1 cellular context compared by ENCODE assay signal in genomic region chr9:68963416-68963815, GRCh38.
TF ChIP-seq lines count a peak whose summit lies in the region.

No MANE protein-coding gene starts in this region.

TF ChIP-seq in K562, 482 proteins besides CTCF, POLR2A, EP300 and RAD21 (continued from another document):
- TF ChIP-seq NONO (IDR thresholded peaks at IDR 0.05; ENCODE audit: low read depth in 2 of 2, low read length in 1 of 2): no peak
- no peak for TF ChIP-seq FOXM1 (IDR thresholded peaks at IDR 0.05; ENCODE audit: low read depth)
- no peak for TF ChIP-seq FOXM1 (CRISPR knock-in tag; IDR thresholded peaks at IDR 0.05; ENCODE audit: low read depth)
- TF ChIP-seq SP2 (IDR thresholded peaks at IDR 0.05; ENCODE audit: extremely low read depth, low read depth, low read length, poor library complexity, severe bottlenecking): no peak
- 0 out of 2 replicates have a peak, but pooled peaks have one; percentile 61 for TF ChIP-seq TOE1 (IDR thresholded peaks at IDR 0.05; ENCODE audit: borderline replicate concordance)
- no peak for TF ChIP-seq TOE1 (CRISPR knock-in tag; IDR thresholded peaks at IDR 0.05; ENCODE audit: borderline replicate concordance, low read depth)
- no peak for TF ChIP-seq ZNF551 (CRISPR knock-in tag; IDR thresholded peaks at IDR 0.05)
- no peak for TF ChIP-seq DMBX1 (CRISPR knock-in tag; IDR thresholded peaks at IDR 0.05; ENCODE audit: borderline replicate concordance)
- TF ChIP-seq LEF1 (IDR thresholded peaks at IDR 0.05): no peak
- TF ChIP-seq NCOA4 (IDR thresholded peaks at IDR 0.05; ENCODE audit: partially characterized antibody): no peak
- TF ChIP-seq ETV6 (IDR thresholded peaks at IDR 0.05; ENCODE audit: borderline replicate concordance in 1 of 2, low read depth in 2 of 2, low read length in 1 of 2): no peak
- no peak for TF ChIP-seq ETV6 (CRISPR knock-in tag; IDR thresholded peaks at IDR 0.05; ENCODE audit: borderline replicate concordance)
- no peak for TF ChIP-seq SRSF9 (IDR thresholded peaks at IDR 0.05; ENCODE audit: borderline replicate concordance, low read depth, low read length)
- TF ChIP-seq USF2 (CRISPR knock-in tag; IDR thresholded peaks at IDR 0.05): peak; percentile 32; the same call in 1 of the 2 replicates
- TF ChIP-seq ZSCAN29 (IDR thresholded peaks at IDR 0.05): no peak
- no peak for TF ChIP-seq PYGO2 (tag; IDR thresholded peaks at IDR 0.05)
- no peak for TF ChIP-seq CREM (IDR thresholded peaks at IDR 0.05; ENCODE audit: low read depth)
- TF ChIP-seq RAD51 (IDR thresholded peaks at IDR 0.05; ENCODE audit: borderline replicate concordance, low read depth): peak; percentile 57
- TF ChIP-seq DDX20 (tag; IDR thresholded peaks at IDR 0.05; ENCODE audit: low read depth): no peak
- TF ChIP-seq ZBTB40 (IDR thresholded peaks at IDR 0.05): no peak
- TF ChIP-seq ZBTB40 (CRISPR knock-in tag; IDR thresholded peaks at IDR 0.05): no peak
- no peak for TF ChIP-seq ZNF24 (IDR thresholded peaks at IDR 0.05)
- TF ChIP-seq SMAD4 (CRISPR knock-in tag; conservative IDR thresholded peaks at IDR 0.05): no peak
- TF ChIP-seq HMG20A (CRISPR knock-in tag; conservative IDR thresholded peaks at IDR 0.05): no peak
- no peak for TF ChIP-seq XRCC4 (IDR thresholded peaks at IDR 0.05; ENCODE audit: extremely low read depth, insufficient read depth, insufficient read length)
- TF ChIP-seq ID3 (CRISPR knock-in tag; IDR thresholded peaks at IDR 0.05): no peak
- no peak for TF ChIP-seq ID3 (tag; IDR thresholded peaks at IDR 0.05)
- TF ChIP-seq ZBTB26 (CRISPR knock-in tag; IDR thresholded peaks at IDR 0.05): no peak
- no peak for TF ChIP-seq HMBOX1 (IDR thresholded peaks at IDR 0.05)
